11 cellular contexts compared by ENCODE assay signal in the genomic region with DNA sequence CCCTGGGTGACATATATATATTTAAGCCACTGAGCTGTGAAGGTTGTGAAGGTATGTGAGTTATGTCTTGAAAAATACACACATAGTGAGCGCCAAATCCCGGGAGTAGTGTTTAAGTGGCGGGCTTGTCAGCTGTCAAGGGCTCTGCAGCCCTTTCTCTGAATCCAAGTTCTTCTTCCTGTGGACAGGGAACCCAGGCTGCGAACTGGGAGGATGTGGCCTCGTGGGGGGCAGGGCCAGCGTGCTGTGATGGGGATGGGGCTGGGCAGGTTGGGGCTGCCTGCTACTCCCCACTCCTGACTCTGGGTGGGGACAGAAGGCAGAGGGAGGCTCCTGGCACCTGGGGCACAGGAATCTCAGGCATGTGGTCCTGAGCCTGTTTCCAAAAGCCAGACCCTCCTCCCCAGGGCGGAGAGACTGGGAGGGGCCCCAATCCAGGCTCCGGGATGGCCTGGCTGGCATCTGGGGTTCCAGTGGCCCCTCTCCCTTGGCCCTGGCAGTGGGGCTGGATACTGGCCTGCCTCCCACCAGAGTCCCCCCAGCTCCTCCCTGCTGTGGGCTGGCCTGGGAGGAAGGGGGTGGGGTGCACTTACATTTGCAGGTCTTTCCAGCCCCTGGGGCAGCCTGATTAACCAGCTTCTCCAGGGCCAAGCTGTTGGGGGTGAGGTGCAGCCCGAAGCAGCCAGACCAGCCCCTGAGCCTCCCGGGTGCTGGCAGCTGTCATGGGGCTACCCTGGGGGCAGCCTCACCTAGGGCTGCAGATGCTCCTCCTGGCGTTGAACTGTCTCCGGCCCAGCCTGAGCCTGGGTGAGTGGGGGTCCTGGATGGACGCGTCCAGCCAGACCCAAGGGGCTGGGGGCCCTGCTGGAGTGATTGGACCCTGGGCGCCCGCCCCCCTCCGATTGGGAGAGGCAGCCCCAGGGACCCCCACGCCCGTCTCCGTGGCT. TPM values are rescaled to one million over a fixed set of nuclear protein-coding genes. Genes with fewer than 3 reads are reported as not detected.
DNase-seq lines count a peak whose midpoint lies in the region; ATAC-seq and TF ChIP-seq lines count a peak whose summit lies in the region.
"Had no signal": no experiment of that assay in that cellular context is flagged by ENCODE, and none has a peak within 500 bp of the region (broad histone marks: within the 10 kb centered on the region; RNA-seq: fewer than 3 reads in every experiment).

Gene UPK3B (plus strand): TSS at position 622 of the 947 bp plus-strand sequence. CDS start 101 bp downstream, at position 723.

- DNase-seq in CD14-positive monocyte (ENCODE audit: low spot score) (peak; percentile 44), GM23248 (peak; percentile 6), mesenchymal stem cell (no peak), dedifferentiated amniotic fluid mesenchymal stem cell (ENCODE audit: extremely low spot score) (no peak), cerebellar nuclear complex (lab: John Stamatoyannopoulos, UW) (no peak)
- DNase-seq in activated CD8-positive, alpha-beta T cell treated with anti-CD3 and anti-CD28 coated beads, Interleukin-2, amount 10 ng/mL, durations not matched to agents 7 days and 5 days, result peak; percentile 36
- DNase-seq: activated effector memory CD4-positive, alpha-beta T cell treated with Interleukin-2 at 50 U/mL for 16 hours; Kasumi-1; stimulated activated naive CD4-positive, alpha-beta T cell treated with Interleukin-2 at 50 U/mL for 16 hours had no signal

- H3K14ac ChIP-seq in mesenchymal stem cell (ENCODE audit: low read length in 2 of 2), result no peak within 1 kb of the TSS

- H3K4ac ChIP-seq in mesenchymal stem cell (ENCODE audit: low read depth in 1 of 2, low read length in 2 of 2), result no peak within 1 kb of the TSS

- H3K9ac ChIP-seq in GM23248 (no peak within 1 kb of the TSS), mesenchymal stem cell (ENCODE audit: low read length) (no peak within 1 kb of the TSS)

- H3K4me2 ChIP-seq in GM23248 (ENCODE audit: unreplicated experiment) (no peak within 1 kb of the TSS), mesenchymal stem cell (ENCODE audit: low read length, poor library complexity, severe bottlenecking) (peak within 1 kb of the TSS; percentile 4)

- no peaks in the 10 kb centered on the region for H3F3A ChIP-seq in GM23248 (ENCODE audit: insufficient read depth)

- peaks cover 0 to 3% (median 2%) of the 10 kb centered on the region in 3 donors for H3K27me3 Mint-ChIP-seq in CD14-positive monocyte (ENCODE audit: low read depth in 3 of 3)
- H3K27me3 Mint-ChIP-seq in activated CD8-positive, alpha-beta T cell treated with anti-CD3 and anti-CD28 coated beads, Interleukin-2, amount 10 ng/mL, durations not matched to agents 7 days and 5 days (ENCODE audit: low read depth), result no peaks in the 10 kb centered on the region

- H2BK120ac ChIP-seq in mesenchymal stem cell (ENCODE audit: low read depth, low read length), result no peak within 1 kb of the TSS

- TF ChIP-seq CTCF in CD14-positive monocyte (IDR thresholded peaks at IDR 0.05), result no peak

- no peak within 1 kb of the TSS for H4K8ac ChIP-seq in mesenchymal stem cell (ENCODE audit: low read length)

- H3K4me1 ChIP-seq in GM23248 (ENCODE audit: insufficient read depth) (no peaks in the 10 kb centered on the region), mesenchymal stem cell (ENCODE audit: control insufficient read depth, insufficient read depth, low read depth, low read length) (peaks cover 24% of the 10 kb centered on the region)

- H3K9me3 ChIP-seq in GM23248 (ENCODE audit: low read depth) (no peaks in the 10 kb centered on the region), mesenchymal stem cell (ENCODE audit: control insufficient read depth, low read length) (no peaks in the 10 kb centered on the region)

- CTCF ChIA-PET in activated CD8-positive, alpha-beta T cell treated with anti-CD3 and anti-CD28 coated beads, Interleukin-2, amount 10 ng/mL, durations not matched to agents 7 days and 5 days (lab: Charles Lee), result no interaction called here

- no peak within 1 kb of the TSS for H3K4me3 Mint-ChIP-seq in CD14-positive monocyte
- H3K4me3 Mint-ChIP-seq in activated CD8-positive, alpha-beta T cell treated with anti-CD3 and anti-CD28 coated beads, Interleukin-2, amount 10 ng/mL, durations not matched to agents 7 days and 5 days, result no peak within 1 kb of the TSS

- H3K4me3 ChIP-seq in GM23248, result no peak within 1 kb of the TSS
- no peak within 1 kb of the TSS for H3K4me3 ChIP-seq in mesenchymal stem cell (ENCODE audit: insufficient read depth in 1 of 2, low read depth in 1 of 2, low read length in 2 of 2)

- no peaks in the 10 kb centered on the region for H3K79me2 ChIP-seq in GM23248 (ENCODE audit: insufficient read depth)

- H3K27me3 ChIP-seq in GM23248 (replicated peaks; ENCODE audit: insufficient read depth) (no peaks in the 10 kb centered on the region), mesenchymal stem cell (ENCODE audit: control insufficient read depth in 1 of 2, insufficient read depth in 1 of 2, low read length in 2 of 2) (no peaks in the 10 kb centered on the region)

- in situ Hi-C loops in GM23248 (cut with MboI), result no loop called here

- H3K9me2 ChIP-seq in GM23248 (ENCODE audit: insufficient read depth), result no peaks in the 10 kb centered on the region

- H2BK5ac ChIP-seq in mesenchymal stem cell (ENCODE audit: low read depth, low read length, poor library complexity, severe bottlenecking), result no peak within 1 kb of the TSS

- POLR2A ChIA-PET in activated CD8-positive, alpha-beta T cell treated with anti-CD3 and anti-CD28 coated beads, Interleukin-2, amount 10 ng/mL, durations not matched to agents 7 days and 5 days (lab: Charles Lee), result no interaction called here

- no peak within 1 kb of the TSS for H4K91ac ChIP-seq in mesenchymal stem cell (ENCODE audit: low read length)

- H2AK5ac ChIP-seq in mesenchymal stem cell (ENCODE audit: low read length, severe bottlenecking), result no peak within 1 kb of the TSS

- H3K36me3 Mint-ChIP-seq in CD14-positive monocyte, result peaks cover 8 to 13% of the 10 kb centered on the region in 2 donors
- H3K36me3 Mint-ChIP-seq in activated CD8-positive, alpha-beta T cell treated with anti-CD3 and anti-CD28 coated beads, Interleukin-2, amount 10 ng/mL, durations not matched to agents 7 days and 5 days (ENCODE audit: low read depth), result no peaks in the 10 kb centered on the region

- no peaks in the 10 kb centered on the region for H3K36me3 ChIP-seq in GM23248 (ENCODE audit: low read depth)
- H3K36me3 ChIP-seq in mesenchymal stem cell (ENCODE audit: control insufficient read depth in 1 of 2, insufficient read depth in 2 of 2, low read depth in 1 of 2, low read length in 2 of 2), result peaks cover 14 to 23% of the 10 kb centered on the region in 2 experiments

- peak within 1 kb of the TSS in 3 of 7 donors; percentile 24 to 63 (median 43) for H3K27ac Mint-ChIP-seq in CD14-positive monocyte
- no peak within 1 kb of the TSS for H3K27ac Mint-ChIP-seq in activated CD8-positive, alpha-beta T cell treated with anti-CD3 and anti-CD28 coated beads, Interleukin-2, amount 10 ng/mL, durations not matched to agents 7 days and 5 days

- H4K20me1 ChIP-seq in GM23248 (ENCODE audit: insufficient read depth), result no peaks in the 10 kb centered on the region

- H3K23ac ChIP-seq in mesenchymal stem cell (ENCODE audit: low read length in 2 of 2), result no peak within 1 kb of the TSS

- H2BK12ac ChIP-seq in mesenchymal stem cell (ENCODE audit: low read length in 2 of 2), result peak within 1 kb of the TSS in 1 of 2 experiments; percentile 55

- H2AFZ ChIP-seq in GM23248 (no peak within 1 kb of the TSS), mesenchymal stem cell (ENCODE audit: low read depth, low read length) (no peak within 1 kb of the TSS)

- ATAC-seq in activated CD8-positive, alpha-beta T cell treated with anti-CD3 and anti-CD28 coated beads, Interleukin-2, amount 10 ng/mL, durations not matched to agents 7 days and 5 days, result peak; percentile 29
- ATAC-seq in HG03135 (IDR thresholded peaks at IDR 0.05; ENCODE audit: unreplicated experiment) (no peak), GM18907 (IDR thresholded peaks at IDR 0.05; ENCODE audit: unreplicated experiment) (no peak)

- intact Hi-C loops in CD14-positive monocyte (cut with micrococcal nuclease), result loop anchor here in 1 of 2 donors (10.0 kb wide), 1 partner anchor 335 kb away; no protein-coding TSS in a partner anchor

- H3K27ac ChIP-seq in GM23248 (no peak within 1 kb of the TSS), mesenchymal stem cell (ENCODE audit: low read length, poor library complexity, severe bottlenecking) (no peak within 1 kb of the TSS)

- H2BK15ac ChIP-seq in mesenchymal stem cell (ENCODE audit: low read depth, poor library complexity, severe bottlenecking), result peak within 1 kb of the TSS; percentile 84

- WGBS in GM23248 (ENCODE audit: low coverage in 1 of 2, low lambda C conversion rate in 2 of 2, missing lambda C conversion rate in 2 of 2), 2 experiments, result 47 to 49% methylated on average over 16 to 20 of the region's 20 CpGs
- 44% methylated on average over 13 of the region's 20 CpGs for WGBS in mesenchymal stem cell

- peaks cover 2% of the 10 kb centered on the region for H3K4me1 Mint-ChIP-seq in CD14-positive monocyte
- peaks cover 5% of the 10 kb centered on the region for H3K4me1 Mint-ChIP-seq in activated CD8-positive, alpha-beta T cell treated with anti-CD3 and anti-CD28 coated beads, Interleukin-2, amount 10 ng/mL, durations not matched to agents 7 days and 5 days (ENCODE audit: low read depth)

- no peaks in the 10 kb centered on the region for H3K79me1 ChIP-seq in mesenchymal stem cell (replicated peaks; ENCODE audit: low read length, poor library complexity, severe bottlenecking)

- H3K9me3 Mint-ChIP-seq in CD14-positive monocyte, result peaks cover 0 to 6% (median 0%) of the 10 kb centered on the region in 7 donors
- H3K9me3 Mint-ChIP-seq in activated CD8-positive, alpha-beta T cell treated with anti-CD3 and anti-CD28 coated beads, Interleukin-2, amount 10 ng/mL, durations not matched to agents 7 days and 5 days (ENCODE audit: insufficient read depth), result no peaks in the 10 kb centered on the region

- peak within 1 kb of the TSS; percentile 1 to 6 for H3K18ac ChIP-seq in mesenchymal stem cell (ENCODE audit: low read depth in 1 of 2, low read length in 2 of 2)

RNA-seq across cellular contexts. Expression of gene UPK3B, which starts in this region (rescaled TPM):
- polyA plus RNA-seq in CD14-positive monocyte (not detected), GM23248 (2016; fragmentation: Nextera tagmentation; extraction: Ambion mirVana) (not detected in 2 replicates)
- total RNA-seq in GM23248 (2014; rRNA removed; shearing (Covaris generic)), result 0.11 TPM in 1 of 2 replicates, not detected in the other
- under 1 TPM; 0.68 to 0.92 TPM for total RNA-seq in activated CD8-positive, alpha-beta T cell treated with anti-CD3 and anti-CD28 coated beads, Interleukin-2, amount 10 ng/mL, durations not matched to agents 7 days and 5 days
- polyA plus RNA-seq in mesenchymal stem cell (2013, experiment 1 of 2), result not detected
- polyA plus RNA-seq in mesenchymal stem cell (2013, experiment 2 of 2), result 0.16 TPM

Comparison
In these comparisons a context has a peak if more than half of its experiments do, and no peak if none do; other contexts are left out.
1. Peak in DNase-seq in CD14-positive monocyte; RNA of the gene not detected or under 1 TPM.
2. Peak in DNase-seq in GM23248; RNA of the gene not detected or under 1 TPM.
3. Peak in DNase-seq and ATAC-seq in activated CD8-positive, alpha-beta T cell treated with anti-CD3 and anti-CD28 coated beads, Interleukin-2, amount 10 ng/mL, durations not matched to agents 7 days and 5 days; RNA of the gene not detected or under 1 TPM.